ENCODE assay signal across 8 cellular contexts in the genomic region with DNA sequence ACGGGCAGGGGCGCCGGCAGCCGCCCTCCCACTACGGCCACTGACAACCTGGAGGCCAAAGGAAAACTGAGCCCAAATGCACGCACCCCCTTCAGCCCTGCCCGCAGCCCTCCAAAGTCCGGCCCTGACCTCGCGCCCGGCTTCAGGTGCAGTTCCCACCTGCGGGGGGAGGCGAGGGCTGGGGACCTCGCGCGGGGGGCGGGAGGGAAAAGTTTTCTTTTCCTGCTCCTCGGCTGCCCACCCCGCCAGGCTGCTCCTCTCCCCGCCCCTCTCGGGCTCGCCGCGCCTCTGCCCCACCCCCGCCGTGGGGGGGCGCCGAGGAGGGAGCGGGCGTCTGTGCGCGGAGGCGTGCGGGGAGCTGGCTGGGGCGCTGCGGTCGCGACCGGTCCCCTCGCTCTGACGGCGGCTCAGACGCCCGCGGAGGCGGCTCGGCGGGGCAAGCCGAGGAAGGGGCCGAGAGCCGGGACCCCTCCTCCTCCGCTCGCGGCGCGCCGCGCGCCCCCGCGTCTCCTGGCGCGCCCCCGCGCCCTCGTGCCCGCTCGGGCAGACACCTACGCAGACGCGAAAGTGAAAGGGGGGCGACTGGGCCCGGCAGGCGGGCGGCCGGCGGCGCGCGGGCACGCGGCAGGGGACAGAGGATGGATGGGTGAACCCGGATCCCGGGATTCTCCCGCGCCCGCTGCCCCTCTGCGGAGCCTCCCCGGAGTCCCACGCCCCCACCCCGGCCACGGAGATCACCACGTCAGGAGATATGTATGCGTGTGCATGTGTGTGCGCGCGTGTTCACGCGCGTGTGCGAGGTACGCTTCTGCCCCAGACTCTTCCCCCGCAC. TPM values are rescaled to one million over a fixed set of nuclear protein-coding genes. Genes with fewer than 3 reads are reported as not detected.
DNase-seq lines count a peak whose midpoint lies in the region; ATAC-seq and TF ChIP-seq lines count a peak whose summit lies in the region.

No MANE protein-coding gene starts in this region.

- H3K27me3 ChIP-seq in iPS-18a (ENCODE audit: control insufficient read depth, insufficient read depth, low read length) = peaks cover 59% of the 10 kb centered on the region

- H3K36me3 ChIP-seq in iPS-18a (ENCODE audit: control insufficient read depth, low read depth, low read length) = no peaks in the 10 kb centered on the region

- no peak for TF ChIP-seq CTCF in astrocyte of the cerebellum (IDR thresholded peaks at IDR 0.05; ENCODE audit: low read depth, low read length, missing control alignments)

- POLR2A ChIA-PET in T-cell (lab: Charles Lee) = interaction anchor here in 1 of 2 donors (0.7 kb wide), 1 partner anchor 231 kb away, joined by 3 read pairs; no protein-coding TSS in a partner anchor

- H3K4me3 Mint-ChIP-seq in T-cell = peak overlapping the region; percentile 86 to 88 (median 87)

- no peaks in the 10 kb centered on the region for H3K36me3 Mint-ChIP-seq in T-cell

- CTCF ChIA-PET in T-cell (lab: Charles Lee) = no interaction called here

- H3K27me3 Mint-ChIP-seq in T-cell = peaks cover 0 to 2% of the 10 kb centered on the region in 2 donors

- peak; percentile 14 for ATAC-seq in GM19467 (IDR thresholded peaks at IDR 0.05; ENCODE audit: unreplicated experiment)
- ATAC-seq in T-cell (replicated peaks in 1 of 4) = peak; percentile 39 to 48 (median 43)
- no peak for ATAC-seq in HG03378 (IDR thresholded peaks at IDR 0.05; ENCODE audit: unreplicated experiment)

- H3K4me3 ChIP-seq in astrocyte of the cerebellum (ENCODE audit: low read depth, low read length) (peak overlapping the region; percentile 86), iPS-18a (ENCODE audit: low read length) (peak overlapping the region; percentile 90), skeletal muscle cell (ENCODE audit: low read depth, low read length) (peak overlapping the region; percentile 95)

- H3K27ac Mint-ChIP-seq in T-cell = peak overlapping the region; percentile 92 to 97

- in situ Hi-C loops in astrocyte of the cerebellum (cut with HindIII; ENCODE audit: low sequenced_read_pairs) = loop anchor here (25.0 kb wide), 1 partner anchor 508 kb away; no protein-coding TSS in a partner anchor

- H3K9ac ChIP-seq in iPS-18a (ENCODE audit: low read length) = no peak overlapping the region

- DNase-seq in AG08396 (ENCODE audit: low spot score) (peak; percentile 57), T-cell (peak; percentile 57 to 83 (median 70)), astrocyte of the cerebellum (ENCODE audit: low read depth) (no peak), skeletal muscle cell (ENCODE audit: low read depth) (no peak), NCI-H446 (lab: John Stamatoyannopoulos, UW) (no peak)

- H3K9me3 Mint-ChIP-seq in T-cell = no peaks in the 10 kb centered on the region

- peaks cover 16% of the 10 kb centered on the region for H3K4me1 ChIP-seq in iPS-18a (ENCODE audit: control insufficient read depth, low read depth, low read length)

- H3K27ac ChIP-seq in iPS-18a (ENCODE audit: low read length) = no peak overlapping the region

- peaks cover 30 to 38% (median 37%) of the 10 kb centered on the region in 3 donors for H3K4me1 Mint-ChIP-seq in T-cell

- H3K9me3 ChIP-seq in iPS-18a (ENCODE audit: control insufficient read depth, low read depth, low read length) = no peaks in the 10 kb centered on the region

RNA-seq across cellular contexts. Expression of a gene that starts 3.1 kb away (rescaled TPM):
- 10 to 100 TPM; 33.5 to 60.4 (median 34.5) TPM for total RNA-seq in T-cell

Comparison
In these comparisons a context has a peak if more than half of its experiments do, and no peak if none do; other contexts are left out.
1. DNase-seq: peak in AG08396 (single experiment) and T-cell (34 of 34); none in astrocyte of the cerebellum (single experiment), skeletal muscle cell (single experiment) and NCI-H446 (0 of 2).
2. Peak in every context shown above with its lines, with median percentiles within 50 percentile points of each other: H3K4me3 ChIP-seq.